In the genomic region with DNA sequence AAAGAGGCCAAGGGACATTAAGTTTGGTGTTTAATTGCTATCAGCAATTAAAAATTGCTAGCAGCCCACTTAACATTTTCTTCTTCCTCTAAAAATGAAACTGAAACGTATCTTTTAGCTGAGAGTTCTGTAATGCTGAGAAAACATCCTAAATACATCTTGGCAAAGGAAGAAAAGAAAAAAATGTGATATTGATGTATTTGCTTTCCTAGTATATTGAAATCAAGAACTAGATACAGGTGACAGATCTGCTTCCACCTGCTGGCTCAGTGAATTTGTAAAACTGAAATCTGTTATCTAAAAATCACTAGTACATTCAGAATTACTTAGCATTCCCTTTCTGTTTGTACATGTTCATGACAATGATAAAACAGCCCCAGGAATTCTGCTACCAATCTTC, we compare ENCODE assay signal across 14 cellular contexts.
DNase-seq lines count a peak whose midpoint lies in the region; ATAC-seq and TF ChIP-seq lines count a peak whose summit lies in the region.
"Had no signal": no experiment of that assay in that cellular context is flagged by ENCODE, and none has a peak within 500 bp of the region (broad histone marks: within the 10 kb centered on the region; RNA-seq: fewer than 3 reads in every experiment).

No MANE protein-coding gene starts in this region.

- POLR2A ChIA-PET in Caco-2 (lab: Charles Lee), result no interaction called here

- peak overlapping the region; percentile 42 to 44 for H3K27ac ChIP-seq in right atrium auricular region
- H3K27ac ChIP-seq in upper lobe of left lung, result peak overlapping the region in 3 of 4 donors; percentile 9 to 53 (median 17)

- BruUV-seq in Caco-2 (replicated peaks; lab: Mats Ljungman, UMichigan), result no TSS peak

- peak overlapping the region; percentile 4 to 29 for H3K4me3 ChIP-seq in right atrium auricular region
- H3K4me3 ChIP-seq in upper lobe of left lung, result peak overlapping the region in 2 of 4 donors; percentile 23 to 25
- H3K4me3 ChIP-seq in Caco-2 (ENCODE audit: low read depth, low read length), result no peak overlapping the region

- no peak for TF ChIP-seq CTCF in right atrium auricular region (IDR thresholded peaks at IDR 0.05)
- no peak for TF ChIP-seq CTCF in upper lobe of left lung (IDR thresholded peaks at IDR 0.05)
- TF ChIP-seq CTCF in Caco-2 (IDR thresholded peaks at IDR 0.05; ENCODE audit: insufficient read depth in 1 of 2, low read depth in 1 of 2, low read length in 1 of 2, severe bottlenecking in 1 of 2, unreplicated experiment in 1 of 2), result no peak

- peak overlapping the region; percentile 51 for H3K4me3 Mint-ChIP-seq in T-helper 2 cell treated with Interferon-gamma antibody and Interleukin-4, amounts not matched to agents 5 μg/mL and 100 μg/mL, for 36 hours
- H3K4me3 Mint-ChIP-seq in Caco-2 (ENCODE audit: unreplicated experiment), result no peak overlapping the region
- H3K4me3 Mint-ChIP-seq: CD14-positive monocyte had no signal

- H3K4me1 ChIP-seq in right atrium auricular region, result peaks cover 0 to 5% of the 10 kb centered on the region in 2 donors
- peaks cover 0 to 7% (median 2%) of the 10 kb centered on the region in 4 donors for H3K4me1 ChIP-seq in upper lobe of left lung
- no peaks in the 10 kb centered on the region for H3K4me1 ChIP-seq in Caco-2

- H3K9me3 Mint-ChIP-seq in T-helper 2 cell treated with Interferon-gamma antibody and Interleukin-4, amounts not matched to agents 5 μg/mL and 100 μg/mL, for 36 hours, result no peaks in the 10 kb centered on the region
- no peaks in the 10 kb centered on the region for H3K9me3 Mint-ChIP-seq in Caco-2 (ENCODE audit: unreplicated experiment)

- H3K9me3 ChIP-seq in right atrium auricular region (no peaks in the 10 kb centered on the region), upper lobe of left lung (no peaks in the 10 kb centered on the region), Caco-2 (no peaks in the 10 kb centered on the region)
- H3K9me3 ChIP-seq: tibial nerve had no signal

- H3K36me3 ChIP-seq in right atrium auricular region (no peaks in the 10 kb centered on the region), upper lobe of left lung (no peaks in the 10 kb centered on the region), Caco-2 (ENCODE audit: control insufficient read depth, insufficient read depth, low read length) (no peaks in the 10 kb centered on the region)
- H3K36me3 ChIP-seq: tibial nerve had no signal

- no peak for TF ChIP-seq EP300 in upper lobe of left lung (IDR thresholded peaks at IDR 0.05)

- no peak for TF ChIP-seq POLR2A in upper lobe of left lung (IDR thresholded peaks at IDR 0.05)

- ATAC-seq in Right ventricle myocardium superior (ENCODE audit: poor library complexity) (no peak), left lobe of liver (peak; percentile 29), upper lobe of left lung (ENCODE audit: low FRiP score in 2 of 2) (no peak), GM18858 (IDR thresholded peaks at IDR 0.05; ENCODE audit: unreplicated experiment) (no peak)

- intact Hi-C loops in Right ventricle myocardium superior (cut with DNase I) (no loop called here), Caco-2 (cut with micrococcal nuclease; ENCODE audit: unreplicated experiment) (no loop called here)

- peaks cover 3% of the 10 kb centered on the region for H3K27me3 Mint-ChIP-seq in T-helper 2 cell treated with Interferon-gamma antibody and Interleukin-4, amounts not matched to agents 5 μg/mL and 100 μg/mL, for 36 hours (ENCODE audit: low read depth)
- peaks cover 4% of the 10 kb centered on the region for H3K27me3 Mint-ChIP-seq in Caco-2 (ENCODE audit: insufficient read depth, unreplicated experiment)

- H3K36me3 Mint-ChIP-seq in T-helper 2 cell treated with Interferon-gamma antibody and Interleukin-4, amounts not matched to agents 5 μg/mL and 100 μg/mL, for 36 hours (ENCODE audit: low read depth), result no peaks in the 10 kb centered on the region
- H3K36me3 Mint-ChIP-seq in Caco-2 (ENCODE audit: insufficient read depth, unreplicated experiment), result no peaks in the 10 kb centered on the region
- H3K36me3 Mint-ChIP-seq: CD14-positive monocyte had no signal

- no peak overlapping the region for H3K27ac Mint-ChIP-seq in T-helper 2 cell treated with Interferon-gamma antibody and Interleukin-4, amounts not matched to agents 5 μg/mL and 100 μg/mL, for 36 hours
- H3K27ac Mint-ChIP-seq in Caco-2 (ENCODE audit: unreplicated experiment), result no peak overlapping the region
- H3K27ac Mint-ChIP-seq: CD14-positive monocyte had no signal

- WGBS in upper lobe of left lung, 2 donors, result 0 to 2% methylated on average over 1 of the region's 1 CpG

- H3K4me1 Mint-ChIP-seq in T-helper 2 cell treated with Interferon-gamma antibody and Interleukin-4, amounts not matched to agents 5 μg/mL and 100 μg/mL, for 36 hours (ENCODE audit: low read depth), result peaks cover 14% of the 10 kb centered on the region
- H3K4me1 Mint-ChIP-seq in Caco-2 (ENCODE audit: low read depth, unreplicated experiment), result no peaks in the 10 kb centered on the region

- no peaks in the 10 kb centered on the region for H3K27me3 ChIP-seq in right atrium auricular region
- no peaks in the 10 kb centered on the region for H3K27me3 ChIP-seq in upper lobe of left lung
- H3K27me3 ChIP-seq in Caco-2 (replicated peaks; ENCODE audit: control insufficient read depth, insufficient read depth, low read length), result no peaks in the 10 kb centered on the region
- H3K27me3 ChIP-seq: tibial nerve had no signal

- no peak for DNase-seq in right atrium auricular region (ENCODE audit: low spot score)
- DNase-seq in Right ventricle myocardium superior, result no peak
- no peak for DNase-seq in T-helper 2 cell treated with Interferon-gamma antibody and Interleukin-4, amounts not matched to agents 5 μg/mL and 100 μg/mL, for 36 hours (ENCODE audit: low spot score)
- no peak for DNase-seq in left lobe of liver (ENCODE audit: low spot score)
- DNase-seq in upper lobe of left lung, result no peak
- DNase-seq in medulla oblongata (ENCODE audit: extremely low spot score), result no peak
- DNase-seq in Caco-2, result no peak
- DNase-seq: foreskin melanocyte, GOT3, midbrain, NCI-H1092 had no signal

- CTCF ChIA-PET in Caco-2 (lab: Charles Lee), result no interaction called here
